In the genomic region with DNA sequence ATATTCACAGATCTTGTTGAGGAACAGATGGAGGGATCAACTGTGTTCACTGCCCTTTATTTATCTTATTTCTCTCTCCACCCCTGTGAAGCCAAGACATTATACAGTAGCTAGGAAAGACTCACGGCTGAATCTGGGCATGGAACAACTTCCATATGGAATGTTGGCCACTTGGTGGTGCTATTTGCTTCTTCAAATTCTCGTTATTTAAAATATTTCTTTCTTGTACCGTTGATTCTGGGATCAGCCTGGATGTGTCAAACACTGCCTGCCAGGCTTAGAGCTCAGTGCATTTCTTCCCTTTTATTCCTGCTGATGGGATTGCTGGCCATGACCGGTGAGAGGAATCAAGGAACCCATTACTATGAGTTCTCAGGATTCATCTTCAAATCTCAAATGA, we compare ENCODE assay signal across 1 cellular context.
TF ChIP-seq lines count a peak whose summit lies in the region.

No MANE protein-coding gene starts in this region.

TF ChIP-seq in GM12878, 131 proteins besides CTCF, POLR2A, EP300 and RAD21 (continued from another document):
- TF ChIP-seq SMC3 (IDR thresholded peaks at IDR 0.05; ENCODE audit: borderline replicate concordance, low read length) = peak; percentile 51; the same call in 1 of the 2 replicates
